In the genomic region with DNA sequence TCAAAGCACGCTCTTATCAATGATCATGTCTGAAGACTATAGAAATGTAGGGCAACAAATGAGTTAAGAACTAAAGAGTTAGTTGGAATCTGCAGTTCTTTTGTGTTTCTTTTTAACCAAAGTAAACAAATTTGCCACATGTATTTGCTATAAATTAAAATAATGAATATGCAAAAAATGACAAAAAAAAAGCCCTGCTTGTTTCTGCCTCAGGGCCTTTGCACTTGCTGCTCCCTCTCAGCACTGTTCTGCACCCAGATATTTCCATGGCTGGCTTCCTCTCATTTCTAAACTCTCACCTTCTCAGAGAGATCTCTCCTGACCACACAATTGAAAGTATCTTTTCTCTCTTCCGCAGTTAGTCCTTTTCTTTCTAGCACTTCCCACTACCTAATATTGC, we compare ENCODE assay signal across 29 cellular contexts.
"Had no signal": no experiment of that assay in that cellular context is flagged by ENCODE, and none has a peak within 500 bp of the region (broad histone marks: within the 10 kb centered on the region; RNA-seq: fewer than 3 reads in every experiment).

No MANE protein-coding gene starts in this region.

- DNase-seq: colonic mucosa; cortex of kidney; dermis blood vessel endothelial cell; dorsolateral prefrontal cortex; effector CD4-positive, alpha-beta T cell; effector CD8-positive, alpha-beta T cell; effector memory CD4-positive, alpha-beta T cell; effector memory CD8-positive, alpha-beta T cell; endodermal cell; erythroblast; esophagus squamous epithelium; foreskin fibroblast; foreskin keratinocyte; foreskin melanocyte; gastrocnemius medialis; glutamatergic neuron; head of caudate nucleus; heart left ventricle; heart right ventricle had no signal

- H2AFZ ChIP-seq: hepatocyte had no signal

- H3K36me3 ChIP-seq: colonic mucosa, esophagus muscularis mucosa, esophagus squamous epithelium, gastrocnemius medialis, gastroesophageal sphincter, heart left ventricle, heart right ventricle had no signal

- FAIRE-seq: colon, endometrium, endothelial cell of umbilical vein, frontal cortex had no signal

- H3K4me2 ChIP-seq: hepatocyte had no signal

- H3K79me2 ChIP-seq: hepatocyte had no signal

- H3K27me3 ChIP-seq: colonic mucosa, dorsolateral prefrontal cortex, esophagus squamous epithelium, foreskin keratinocyte, gastrocnemius medialis, heart left ventricle, hepatocyte had no signal

- H3K9me3 ChIP-seq: colonic mucosa, esophagus muscularis mucosa, esophagus squamous epithelium, gastrocnemius medialis, gastroesophageal sphincter, heart left ventricle had no signal

- ATAC-seq: effector memory CD8-positive, alpha-beta T cell; esophagus mucosa; foreskin keratinocyte; gastrocnemius medialis; gastroesophageal sphincter; heart left ventricle; heart right ventricle had no signal

- H3K4me3 ChIP-seq: colonic mucosa, coronary artery, dorsolateral prefrontal cortex, esophagus muscularis mucosa, esophagus squamous epithelium, gastrocnemius medialis, gastroesophageal sphincter, heart left ventricle, heart right ventricle, hepatocyte had no signal

- H3K27ac ChIP-seq: colonic mucosa, coronary artery, dorsolateral prefrontal cortex, epithelial cell of prostate, esophagus muscularis mucosa, esophagus squamous epithelium, foreskin keratinocyte, gastrocnemius medialis, gastroesophageal sphincter, heart left ventricle, heart right ventricle, hepatocyte had no signal

- H3K4me1 ChIP-seq: colonic mucosa, esophagus muscularis mucosa, esophagus squamous epithelium, foreskin keratinocyte, gastrocnemius medialis, gastroesophageal sphincter, heart left ventricle, heart right ventricle had no signal
